In the genomic region with DNA sequence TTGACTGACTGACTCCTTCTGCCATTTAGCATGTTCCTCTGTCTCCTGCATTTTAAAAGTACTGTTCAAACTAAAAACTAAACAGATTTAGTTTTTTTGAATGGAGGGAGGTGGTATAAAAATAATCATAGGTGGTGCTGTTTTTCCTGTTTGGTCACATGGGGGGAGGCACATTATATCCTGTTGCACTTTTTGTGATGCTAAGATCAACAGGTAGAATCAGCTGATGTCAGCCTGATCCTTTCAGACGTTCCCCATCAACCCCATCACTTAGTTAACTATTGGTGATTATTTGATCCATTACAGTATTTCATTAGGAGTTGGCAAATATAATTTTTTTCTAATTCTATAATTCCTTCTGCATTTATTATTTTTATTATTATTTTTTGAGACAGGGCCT, we compare ENCODE assay signal across 25 cellular contexts.
"Had no signal": no experiment of that assay in that cellular context is flagged by ENCODE, and none has a peak within 500 bp of the region (broad histone marks: within the 10 kb centered on the region; RNA-seq: fewer than 3 reads in every experiment).

No MANE protein-coding gene starts in this region.

- H3K4me3 Mint-ChIP-seq: dendritic cell treated with granulocyte-macrophage colony-stimulating factor and Interleukin-4, amounts not matched to agents 40 ng/mL and 50 ng/mL, for 4 days; effector memory CD8-positive, alpha-beta T cell; endodermal cell had no signal

- DNase-seq: colonic mucosa; cortex of kidney; dermis blood vessel endothelial cell; dorsolateral prefrontal cortex; effector CD4-positive, alpha-beta T cell; effector CD8-positive, alpha-beta T cell; effector memory CD4-positive, alpha-beta T cell; effector memory CD8-positive, alpha-beta T cell; endodermal cell; erythroblast; esophagus squamous epithelium; foreskin fibroblast; foreskin keratinocyte; foreskin melanocyte; gastrocnemius medialis; glutamatergic neuron; heart left ventricle; heart right ventricle had no signal

- H3K9me3 Mint-ChIP-seq: dendritic cell treated with granulocyte-macrophage colony-stimulating factor and Interleukin-4, amounts not matched to agents 40 ng/mL and 50 ng/mL, for 4 days; effector memory CD8-positive, alpha-beta T cell; endodermal cell had no signal

- H3K4me3 ChIP-seq: colonic mucosa, coronary artery, dorsolateral prefrontal cortex, esophagus muscularis mucosa, esophagus squamous epithelium, gastrocnemius medialis, gastroesophageal sphincter, heart left ventricle, heart right ventricle, hepatocyte had no signal

- H3K36me3 ChIP-seq: colonic mucosa, esophagus muscularis mucosa, esophagus squamous epithelium, gastrocnemius medialis, gastroesophageal sphincter, heart left ventricle, heart right ventricle had no signal

- ATAC-seq: effector memory CD8-positive, alpha-beta T cell; esophagus mucosa; foreskin keratinocyte; gastrocnemius medialis; gastroesophageal sphincter; heart left ventricle; heart right ventricle had no signal

- H3K9me3 ChIP-seq: colonic mucosa, esophagus muscularis mucosa, esophagus squamous epithelium, gastrocnemius medialis, gastroesophageal sphincter, heart left ventricle, heart right ventricle had no signal

- H3K27ac ChIP-seq: colonic mucosa, coronary artery, dorsolateral prefrontal cortex, epithelial cell of prostate, esophagus muscularis mucosa, esophagus squamous epithelium, foreskin keratinocyte, gastrocnemius medialis, gastroesophageal sphincter, heart left ventricle, heart right ventricle, hepatocyte had no signal

- H3K27ac Mint-ChIP-seq: dendritic cell treated with granulocyte-macrophage colony-stimulating factor and Interleukin-4, amounts not matched to agents 40 ng/mL and 50 ng/mL, for 4 days; effector memory CD8-positive, alpha-beta T cell; endodermal cell had no signal

- H3K4me1 Mint-ChIP-seq: endodermal cell had no signal

- H3K4me1 ChIP-seq: colonic mucosa, foreskin keratinocyte had no signal
